In the genomic region with DNA sequence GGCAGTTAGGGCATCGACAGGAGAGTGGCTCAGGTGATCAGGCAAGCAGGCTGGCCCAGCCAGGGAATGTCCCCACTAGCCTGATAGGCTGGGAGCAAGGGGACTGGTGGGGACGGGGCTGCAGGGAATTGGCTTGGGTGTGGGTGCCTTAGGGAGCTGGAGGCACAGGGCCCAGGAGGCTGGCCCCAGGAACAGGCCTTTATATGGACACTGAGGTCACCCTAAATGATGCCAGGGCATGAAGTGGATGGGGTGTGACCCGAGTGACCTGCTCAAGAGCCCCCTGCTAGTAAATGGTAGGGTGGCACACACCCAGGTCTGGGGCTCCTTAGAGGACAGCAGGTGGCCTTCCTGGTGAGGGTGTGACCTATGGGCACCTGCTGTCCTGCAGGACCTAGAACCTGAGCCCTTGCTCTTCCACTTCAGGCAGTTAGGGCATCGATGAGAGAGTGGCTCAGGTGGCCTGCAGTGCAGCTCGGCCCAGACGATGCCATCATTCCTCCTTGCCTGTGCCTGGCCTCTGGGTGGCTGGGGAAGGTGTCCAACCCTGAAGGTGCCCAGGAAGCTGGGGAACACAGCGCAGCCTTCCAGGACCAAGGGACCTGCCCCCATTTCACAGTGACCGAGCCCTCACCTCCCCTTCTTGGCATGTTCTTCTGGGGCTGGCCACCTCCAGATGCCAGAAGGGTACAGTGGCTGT, we compare ENCODE assay signal across 31 cellular contexts. TPM values are rescaled to one million over a fixed set of nuclear protein-coding genes. Genes with fewer than 3 reads are reported as not detected.
DNase-seq lines count a peak whose midpoint lies in the region; ATAC-seq, FAIRE-seq and TF ChIP-seq lines count a peak whose summit lies in the region.
"Had no signal": no experiment of that assay in that cellular context is flagged by ENCODE, and none has a peak within 500 bp of the region (broad histone marks: within the 10 kb centered on the region; RNA-seq: fewer than 3 reads in every experiment).

No MANE protein-coding gene starts in this region.

- no peak overlapping the region for H3K9ac ChIP-seq in endodermal cell (ENCODE audit: extremely low read depth, low read length, poor library complexity, severe bottlenecking)

- intact Hi-C loops in CD14-positive monocyte (cut with micrococcal nuclease) (no loop called here), prostate gland (cut with DNase I) (no loop called here)

- H3K36me3 ChIP-seq in endodermal cell (ENCODE audit: control insufficient read depth, insufficient read depth, low read length) (no peaks in the 10 kb centered on the region), prostate gland (no peaks in the 10 kb centered on the region)
- H3K36me3 ChIP-seq: esophagus squamous epithelium, HAP-1, left ventricle myocardium inferior, Peyer's patch, thoracic aorta, vagina had no signal

- peak; percentile 28 to 32; a peak in 2 of 6 replicates for ATAC-seq in A549
- ATAC-seq: activated naive CD8-positive, alpha-beta T cell treated with anti-CD3 and anti-CD28 coated beads, Interleukin-2, amount 50 U/mL, for 24 hours; foreskin keratinocyte had no signal

- no peak overlapping the region for H3K27ac Mint-ChIP-seq in CD14-positive monocyte
- no peak overlapping the region for H3K27ac Mint-ChIP-seq in endodermal cell
- H3K27ac Mint-ChIP-seq: activated naive CD8-positive, alpha-beta T cell treated with anti-CD3 and anti-CD28 coated beads, Interleukin-2, amount 50 U/mL, for 24 hours; mesothelial cell of epicardium; T-helper 2 cell treated with Interferon-gamma antibody and Interleukin-4, amounts not matched to agents 5 μg/mL and 100 μg/mL, for 36 hours had no signal

- DNase-seq in A549 (ENCODE audit: low read depth in 1 of 2, low spot score in 1 of 2) (no peak), CD14-positive monocyte (ENCODE audit: low spot score) (peak; percentile 37), endodermal cell (peak; percentile 45), prostate gland (ENCODE audit: low spot score) (no peak), cerebellar cortex (ENCODE audit: low spot score) (no peak), SIG-M5 treated with dmso at 0.1 percent for 504 hours (lab: John Stamatoyannopoulos, UW; ENCODE audit: unreplicated experiment) (no peak)
- peak; percentile 14 for DNase-seq in stimulated activated CD8-positive, alpha-beta memory T cell treated with anti-CD3 and anti-CD28 coated beads, Interleukin-4, amount 100 ng/mL, for 48 hours
- DNase-seq: activated CD4-positive, alpha-beta T cell treated with anti-CD3 and anti-CD28 coated beads for 48 hours; activated naive CD4-positive, alpha-beta T cell; activated naive CD8-positive, alpha-beta T cell treated with anti-CD3 and anti-CD28 coated beads, Interleukin-2, amount 50 U/mL, for 24 hours; central memory CD4-positive, alpha-beta T cell; dermis blood vessel endothelial cell; DMS153; esophagus squamous epithelium; foreskin keratinocyte; IMR-90; left ventricle myocardium inferior; NCI-H146; NCI-H2107; SIG-M5; stimulated activated naive CD4-positive, alpha-beta T cell had no signal

- H3K4me1 ChIP-seq in A549 (no peaks in the 10 kb centered on the region), endodermal cell (ENCODE audit: control insufficient read depth, insufficient read depth, low read length) (peaks cover 5% of the 10 kb centered on the region), prostate gland (replicated peaks) (no peaks in the 10 kb centered on the region)
- H3K4me1 ChIP-seq: esophagus squamous epithelium, foreskin keratinocyte, HAP-1, left ventricle myocardium inferior, Peyer's patch, vagina had no signal

- peaks cover 14% of the 10 kb centered on the region for H3K9me3 ChIP-seq in A549
- peaks cover 11% of the 10 kb centered on the region for H3K9me3 ChIP-seq in endodermal cell (ENCODE audit: control insufficient read depth, low read length)
- H3K9me3 ChIP-seq in prostate gland = no peaks in the 10 kb centered on the region
- H3K9me3 ChIP-seq: vagina had no signal

- H3K4me2 ChIP-seq in A549 = no peak overlapping the region

- H3K9me3 Mint-ChIP-seq in CD14-positive monocyte (peaks cover 17 to 27% (median 23%) of the 10 kb centered on the region in 7 donors), endodermal cell (peaks cover 9% of the 10 kb centered on the region)

- H3K27ac ChIP-seq in A549 (no peak overlapping the region), endodermal cell (ENCODE audit: low read depth, low read length) (no peak overlapping the region), prostate gland (no peak overlapping the region)
- H3K27ac ChIP-seq: esophagus squamous epithelium, foreskin keratinocyte, left ventricle myocardium inferior, Peyer's patch, thoracic aorta, vagina had no signal

- no peak for TF ChIP-seq RAD21 in A549 (conservative IDR thresholded peaks at IDR 0.05 in 1 of 2, IDR thresholded peaks at IDR 0.05 in 1 of 2)

- CTCF ChIA-PET in A549 (lab: Yijun Ruan, JAX) = interaction anchor here (0.9 to 1.7 kb wide), 4 partner anchors 11 to 54 kb away, joined by 3 to 7 read pairs (median 6); no protein-coding TSS in a partner anchor

- H3K4me3 Mint-ChIP-seq in CD14-positive monocyte (no peak overlapping the region), endodermal cell (no peak overlapping the region)
- H3K4me3 Mint-ChIP-seq: activated naive CD8-positive, alpha-beta T cell treated with anti-CD3 and anti-CD28 coated beads, Interleukin-2, amount 50 U/mL, for 24 hours; mesothelial cell of epicardium; T-helper 2 cell treated with Interferon-gamma antibody and Interleukin-4, amounts not matched to agents 5 μg/mL and 100 μg/mL, for 36 hours had no signal

- no peaks in the 10 kb centered on the region for H3K36me3 Mint-ChIP-seq in CD14-positive monocyte
- H3K36me3 Mint-ChIP-seq in endodermal cell (ENCODE audit: low read depth) = no peaks in the 10 kb centered on the region

- no peak overlapping the region for H3K4me3 ChIP-seq in A549
- no peak overlapping the region for H3K4me3 ChIP-seq in endodermal cell (ENCODE audit: low read length)
- H3K4me3 ChIP-seq in prostate gland = no peak overlapping the region
- H3K4me3 ChIP-seq: esophagus squamous epithelium, HAP-1, left ventricle myocardium inferior, Peyer's patch, thoracic aorta, vagina had no signal

- TF ChIP-seq CTCF in A549 (IDR thresholded peaks at IDR 0.05) (no peak), CD14-positive monocyte (IDR thresholded peaks at IDR 0.05) (no peak), endodermal cell (conservative IDR thresholded peaks at IDR 0.05) (no peak), prostate gland (IDR thresholded peaks at IDR 0.05) (no peak)

- TF ChIP-seq POLR2A in A549 (IDR thresholded peaks at IDR 0.05; ENCODE audit: low read length) (no peak), prostate gland (IDR thresholded peaks at IDR 0.05) (no peak)

- no peak for TF ChIP-seq EP300 in A549 (IDR thresholded peaks at IDR 0.05)

- FAIRE-seq in A549 (lab: Jason Lieb, UNC) = no peak
- FAIRE-seq: GM12891, islet of Langerhans had no signal

- H3K4me1 Mint-ChIP-seq in CD14-positive monocyte = peaks cover 22% of the 10 kb centered on the region
- peaks cover 19% of the 10 kb centered on the region for H3K4me1 Mint-ChIP-seq in endodermal cell
- H3K4me1 Mint-ChIP-seq: activated naive CD8-positive, alpha-beta T cell treated with anti-CD3 and anti-CD28 coated beads, Interleukin-2, amount 50 U/mL, for 24 hours; mesothelial cell of epicardium had no signal

- H3K27me3 Mint-ChIP-seq in CD14-positive monocyte (ENCODE audit: low read depth in 3 of 3) (peaks cover 11 to 22% (median 16%) of the 10 kb centered on the region in 3 donors), endodermal cell (ENCODE audit: insufficient read depth) (peaks cover 36% of the 10 kb centered on the region)

- peaks cover 12% of the 10 kb centered on the region for H3K27me3 ChIP-seq in endodermal cell (ENCODE audit: control insufficient read depth, insufficient read depth, low read length, poor library complexity, severe bottlenecking)
- no peaks in the 10 kb centered on the region for H3K27me3 ChIP-seq in prostate gland (replicated peaks; ENCODE audit: insufficient read depth)
- H3K27me3 ChIP-seq: Peyer's patch, vagina had no signal

- 54% methylated on average over 4 of the region's 8 CpGs for WGBS in A549 (ENCODE audit: missing lambda C conversion rate)
- WGBS in endodermal cell (ENCODE audit: insufficient coverage in 1 of 2, insufficient read length in 1 of 2), 2 experiments = 93 to 94% methylated on average over 7 to 8 of the region's 8 CpGs
- WGBS in prostate gland = 76% methylated on average over 8 of the region's 8 CpGs

- POLR2A ChIA-PET in A549 (lab: Yijun Ruan, JAX) = no interaction called here

TF ChIP-seq in A549, 52 proteins besides CTCF, POLR2A, EP300 and RAD21:
- TF ChIP-seq, protein P1, sequence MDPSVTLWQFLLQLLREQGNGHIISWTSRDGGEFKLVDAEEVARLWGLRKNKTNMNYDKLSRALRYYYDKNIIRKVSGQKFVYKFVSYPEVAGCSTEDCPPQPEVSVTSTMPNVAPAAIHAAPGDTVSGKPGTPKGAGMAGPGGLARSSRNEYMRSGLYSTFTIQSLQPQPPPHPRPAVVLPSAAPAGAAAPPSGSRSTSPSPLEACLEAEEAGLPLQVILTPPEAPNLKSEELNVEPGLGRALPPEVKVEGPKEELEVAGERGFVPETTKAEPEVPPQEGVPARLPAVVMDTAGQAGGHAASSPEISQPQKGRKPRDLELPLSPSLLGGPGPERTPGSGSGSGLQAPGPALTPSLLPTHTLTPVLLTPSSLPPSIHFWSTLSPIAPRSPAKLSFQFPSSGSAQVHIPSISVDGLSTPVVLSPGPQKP (IDR thresholded peaks at IDR 0.05; ENCODE audit: low read depth, low read length) = no peak
- no peak for TF ChIP-seq HOXB5 (CRISPR knock-in tag; IDR thresholded peaks at IDR 0.05)
- TF ChIP-seq CHD4 (IDR thresholded peaks at IDR 0.05; ENCODE audit: borderline replicate concordance) = no peak
- TF ChIP-seq MYC (IDR thresholded peaks at IDR 0.05; ENCODE audit: borderline replicate concordance, low read length) = no peak

RNA-seq across cellular contexts. Expression of a gene that starts 51.7 kb away (rescaled TPM):
- polyA plus RNA-seq in A549 (2011; rRNA removed) = not detected in 2 replicates
- not detected in 2 replicates for polyA plus RNA-seq in A549 (2012; cell fraction: cytosol; rRNA removed)
- not detected in 2 replicates for polyA plus RNA-seq in A549 (2012; cell fraction: nucleus; rRNA removed)
- polyA plus RNA-seq in A549 (2017; fragmentation: RNase III; extraction: RNeasy Plus Mini Kit Qiagen cat#74134 plus additional on column Dnase treatment) = not detected in 3 replicates
- polyA minus RNA-seq in A549 (2011; rRNA and poly(A)+ RNA removed) = not detected in 2 replicates
- under 1 TPM; 0.12 to 0.13 TPM for polyA plus RNA-seq in CD14-positive monocyte
- total RNA-seq in endodermal cell = not detected
- polyA plus RNA-seq in endodermal cell (2013, experiment 1 of 2) = not detected
- polyA plus RNA-seq in endodermal cell (2013, experiment 2 of 2) = not detected
- total RNA-seq in prostate gland = not detected
- total RNA-seq: dermis blood vessel endothelial cell, esophagus squamous epithelium, foreskin keratinocyte, IMR-90, mesothelial cell of epicardium, pulmonary artery endothelial cell, thoracic aorta had no signal
- polyA plus RNA-seq: AG04450, foreskin keratinocyte, IMR-90 had no signal

Comparison
In these comparisons a context has a peak if more than half of its experiments do, and no peak if none do; other contexts are left out.
1. DNase-seq: peak in CD14-positive monocyte (single experiment), endodermal cell (single experiment) and stimulated activated CD8-positive, alpha-beta memory T cell treated with anti-CD3 and anti-CD28 coated beads, Interleukin-4, amount 100 ng/mL, for 48 hours (single experiment); none in A549 (0 of 2), prostate gland (single experiment), cerebellar cortex (single experiment) and SIG-M5 treated with dmso at 0.1 percent for 504 hours (single experiment).